ENCODE assay signal across 31 cellular contexts in the genomic region with DNA sequence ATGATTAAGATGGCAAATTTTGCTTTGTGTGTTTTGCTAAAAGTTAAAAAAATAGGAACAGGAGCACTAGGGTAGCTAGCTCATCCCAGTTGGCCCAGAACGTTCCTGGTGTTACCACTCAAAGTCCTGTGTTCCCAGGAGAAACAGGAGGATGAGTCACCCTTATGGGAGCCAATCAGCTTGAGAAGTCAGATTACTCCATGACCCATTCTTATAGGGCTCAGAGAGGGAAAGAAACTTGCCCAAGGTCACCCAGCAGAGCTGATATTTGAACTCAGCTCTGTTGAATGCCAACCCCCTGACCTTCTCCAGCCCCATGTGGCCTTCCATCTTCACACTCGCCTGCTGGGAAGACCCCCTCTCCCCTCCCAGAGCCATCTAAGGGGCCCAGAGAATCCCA. TPM values are rescaled to one million over a fixed set of nuclear protein-coding genes. Genes with fewer than 3 reads are reported as not detected.
A peak's percentile ranks its signal among the peaks of the same experiment; 100 is the strongest.
DNase-seq lines count a peak whose midpoint lies in the region; ATAC-seq, FAIRE-seq and TF ChIP-seq lines count a peak whose summit lies in the region.
"Had no signal": no experiment of that assay in that cellular context is flagged by ENCODE, and none has a peak within 500 bp of the region (broad histone marks: within the 10 kb centered on the region; RNA-seq: fewer than 3 reads in every experiment).

No MANE protein-coding gene starts in this region.

- no peak overlapping the region for H3K4me3 ChIP-seq in HCT116 (replicated peaks in 1 of 2; ENCODE audit: low read depth in 1 of 2, low read length in 2 of 2)
- H3K4me3 ChIP-seq in H1 (ENCODE audit: extremely low read depth in 1 of 4, insufficient read depth in 2 of 4, low read depth in 3 of 4, low read length in 4 of 4) = no peak overlapping the region
- no peak overlapping the region for H3K4me3 ChIP-seq in HepG2 (replicated peaks in 1 of 3; ENCODE audit: insufficient read depth in 1 of 3, low read depth in 2 of 3, low read length in 3 of 3)
- H3K4me3 ChIP-seq: ascending aorta, testis had no signal

- no peak overlapping the region for H4K8ac ChIP-seq in H1 (ENCODE audit: extremely low read depth, insufficient read depth, low read length)

- POLR2A ChIA-PET in HCT116 (lab: Charles Lee) (no interaction called here), H1 (lab: Charles Lee; ENCODE audit: partially characterized antibody) (interaction anchor here (1.0 to 2.6 kb wide), 6 partner anchors 9 to 40 kb away, joined by 3 to 12 read pairs (median 6); partner anchors contain the start of genes EEF2 and NMRK2), HepG2 (lab: Yijun Ruan, JAX) (no interaction called here)

- no peak overlapping the region for H3K14ac ChIP-seq in H1 (ENCODE audit: insufficient read length)

- H4K20me1 ChIP-seq in HCT116 (ENCODE audit: insufficient read depth) = no peaks in the 10 kb centered on the region
- H4K20me1 ChIP-seq in H1 (replicated peaks in 1 of 2; ENCODE audit: control insufficient read depth in 1 of 2, insufficient read depth in 2 of 2, low read length in 2 of 2) = peaks cover 0 to 2% of the 10 kb centered on the region in 2 experiments
- H4K20me1 ChIP-seq in HepG2 (ENCODE audit: insufficient read depth, low read length) = no peaks in the 10 kb centered on the region

- H2AFZ ChIP-seq in HCT116 (ENCODE audit: low read depth, low read length, poor library complexity, severe bottlenecking) (no peak overlapping the region), H1 (ENCODE audit: low read length) (no peak overlapping the region), HepG2 (ENCODE audit: low read length) (no peak overlapping the region)

- H3K9me3 ChIP-seq in HCT116 (ENCODE audit: control insufficient read depth in 1 of 2, insufficient read depth in 1 of 2, low read depth in 1 of 2, low read length in 2 of 2) (no peaks in the 10 kb centered on the region), H1 (ENCODE audit: insufficient read depth in 2 of 2, low read depth in 1 of 2, low read length in 1 of 2) (no peaks in the 10 kb centered on the region), HepG2 (ENCODE audit: low read length) (no peaks in the 10 kb centered on the region)
- H3K9me3 ChIP-seq: ascending aorta, testis had no signal

- H3K79me2 ChIP-seq in HCT116 (ENCODE audit: insufficient read depth, low read length) (no peaks in the 10 kb centered on the region), H1 (ENCODE audit: control insufficient read depth in 1 of 2, insufficient read depth in 2 of 2, low read length in 2 of 2) (no peaks in the 10 kb centered on the region), HepG2 (ENCODE audit: insufficient read depth, low read length) (no peaks in the 10 kb centered on the region)

- H3K23me2 ChIP-seq in H1 (ENCODE audit: low read depth, low read length) = no peaks in the 10 kb centered on the region

- no peaks in the 10 kb centered on the region for H3K36me3 ChIP-seq in HCT116 (ENCODE audit: control insufficient read depth in 1 of 2, insufficient read depth in 2 of 2, low read length in 2 of 2)
- H3K36me3 ChIP-seq in H1 (ENCODE audit: control insufficient read depth in 2 of 4, insufficient read depth in 4 of 4, low read length in 3 of 4) = peaks cover 2 to 19% (median 8%) of the 10 kb centered on the region in 4 experiments; a peak in 5 of 8 replicates
- H3K36me3 ChIP-seq in HepG2 (replicated peaks in 1 of 2; ENCODE audit: control insufficient read depth in 1 of 2, insufficient read depth in 2 of 2, low read length in 2 of 2) = no peaks in the 10 kb centered on the region
- H3K36me3 ChIP-seq: ascending aorta had no signal

- ATAC-seq in HCT116 (peak; percentile 42; the same call in 1 of the 2 replicates), HepG2 (no peak)
- ATAC-seq: activated CD4-positive, alpha-beta T cell treated with anti-CD3 and anti-CD28 coated beads for 36 hours; esophagus mucosa had no signal

- H3K9ac ChIP-seq in HCT116 (ENCODE audit: low read length) (no peak overlapping the region), H1 (replicated peaks in 1 of 4; ENCODE audit: extremely low read depth in 1 of 4, low read depth in 3 of 4, low read length in 3 of 4) (no peak overlapping the region), HepG2 (ENCODE audit: insufficient read depth, low read depth, low read length) (no peak overlapping the region)

- RAD21 ChIA-PET in HCT116 (lab: Charles Lee; ENCODE audit: low non-redundant PET in 1 of 2, low total read pairs in 2 of 2, uncharacterized antibody in 2 of 2, unreplicated experiment in 2 of 2) = no interaction called here

- TF ChIP-seq POLR2A in HCT116 (IDR thresholded peaks at IDR 0.05; ENCODE audit: borderline replicate concordance, extremely low read depth, insufficient read depth, insufficient read length) (no peak), H1 (IDR thresholded peaks at IDR 0.05; ENCODE audit: control extremely low read depth in 1 of 2, low read depth in 2 of 2, low read length in 2 of 2) (no peak), HepG2 (IDR thresholded peaks at IDR 0.05; ENCODE audit: insufficient read depth in 1 of 2, low read depth in 2 of 2, low read length in 2 of 2) (no peak)

- H3K4me1 ChIP-seq in HCT116 (ENCODE audit: control insufficient read depth in 1 of 2, insufficient read depth in 2 of 2, low read length in 2 of 2) (0 out of 4 replicates have a peak, but pooled peaks cover 0 to 3% of the 10 kb centered on the region in 2 experiments), H1 (replicated peaks in 1 of 4; ENCODE audit: control insufficient read depth in 3 of 4, insufficient read depth in 4 of 4, low read length in 3 of 4) (peaks cover 0 to under 1% (median 0%) of the 10 kb centered on the region in 4 experiments; a peak in 2 of 7 replicates), HepG2 (ENCODE audit: insufficient read depth, low read length) (no peaks in the 10 kb centered on the region)

- intact Hi-C loops in HCT116 (cut with micrococcal nuclease) (no loop called here), HepG2 (cut with micrococcal nuclease; ENCODE audit: unreplicated experiment) (no loop called here)

- no TSS peak for BruUV-seq in HCT116 (replicated peaks; lab: Mats Ljungman, UMichigan)
- no TSS peak for BruUV-seq in HepG2 (replicated peaks; lab: Mats Ljungman, UMichigan)

- WGBS in H1 (ENCODE audit: extremely low coverage in 1 of 2, insufficient coverage in 1 of 2, insufficient read length in 1 of 2, insufficient replicate concordance in 2 of 2, low coverage in 1 of 2, low lambda C conversion rate in 2 of 2, missing lambda C conversion rate in 1 of 2), 2 experiments = 74% methylated on average over 2 of the region's 2 CpGs; no CpG with 5 or more reads in 1 of the 2 experiments
- WGBS in HepG2 (ENCODE audit: low lambda C conversion rate) = 0% methylated on average over 2 of the region's 2 CpGs

- TF ChIP-seq EP300 in H1 (IDR thresholded peaks at IDR 0.05; ENCODE audit: borderline replicate concordance in 1 of 2, low read depth in 2 of 2, low read length in 2 of 2) = no peak
- no peak for TF ChIP-seq EP300 in HepG2 (IDR thresholded peaks at IDR 0.05; ENCODE audit: low read depth in 2 of 2, low read length in 2 of 2)
- no peak for TF ChIP-seq EP300 in HepG2 (CRISPR knock-in tag; IDR thresholded peaks at IDR 0.05; ENCODE audit: borderline replicate concordance)

- no peak overlapping the region for H4K5ac ChIP-seq in H1 (ENCODE audit: insufficient read length, low read depth, low read length)

- no peaks in the 10 kb centered on the region for H3K9me2 ChIP-seq in HCT116 (ENCODE audit: insufficient read depth)

- H3K4me2 ChIP-seq in HCT116 (ENCODE audit: low read length) (no peak overlapping the region), H1 (ENCODE audit: insufficient read depth in 1 of 2, low read depth in 2 of 2, low read length in 2 of 2) (no peak overlapping the region), HepG2 (ENCODE audit: low read depth, low read length) (no peak overlapping the region)

- H3K27me3 ChIP-seq in HCT116 (ENCODE audit: insufficient read depth, low read length) (no peaks in the 10 kb centered on the region), H1 (replicated peaks in 1 of 4; ENCODE audit: control insufficient read depth in 3 of 4, extremely low read depth in 1 of 4, insufficient read depth in 3 of 4, low read length in 3 of 4) (no peaks in the 10 kb centered on the region), HepG2 (ENCODE audit: control insufficient read depth in 1 of 2, insufficient read depth in 2 of 2, low read length in 2 of 2) (peaks cover 0 to 4% of the 10 kb centered on the region in 2 experiments; a peak in 1 of 5 replicates)
- H3K27me3 ChIP-seq: ascending aorta, testis had no signal

- H3K27ac ChIP-seq in HCT116 (ENCODE audit: low read depth, low read length) (no peak overlapping the region), H1 (ENCODE audit: low read depth, low read length) (no peak overlapping the region), HepG2 (ENCODE audit: extremely low read length, insufficient read depth, low read length) (no peak overlapping the region)
- H3K27ac ChIP-seq: ascending aorta, testis had no signal

- H2BK120ac ChIP-seq in H1 (replicated peaks; ENCODE audit: low read depth, low read length) = no peak overlapping the region

- H2BK12ac ChIP-seq in H1 (ENCODE audit: low read depth, low read length) = no peak overlapping the region

- no peak overlapping the region for H2BK15ac ChIP-seq in H1 (ENCODE audit: low read length)

- H3K18ac ChIP-seq in H1 (ENCODE audit: extremely low read depth, low read length) = no peak overlapping the region

- no peak overlapping the region for H2BK20ac ChIP-seq in H1 (ENCODE audit: low read length)

- no peak overlapping the region for H4K91ac ChIP-seq in H1 (replicated peaks; ENCODE audit: insufficient read length, low read length)

- TF ChIP-seq RAD21 in HCT116 (IDR thresholded peaks at IDR 0.05; ENCODE audit: low read depth) (no peak), H1 (IDR thresholded peaks at IDR 0.05 in 1 of 2, conservative IDR thresholded peaks at IDR 0.05 in 1 of 2; ENCODE audit: low read depth in 2 of 2, low read length in 2 of 2) (no peak), HepG2 (CRISPR knock-in tag; IDR thresholded peaks at IDR 0.05) (no peak)

- no peaks in the 10 kb centered on the region for H3K79me1 ChIP-seq in H1 (ENCODE audit: low read depth, low read length)

- CTCF ChIA-PET in HCT116 (lab: Charles Lee) = no interaction called here
- CTCF ChIA-PET in H1 (lab: Charles Lee; ENCODE audit: partially characterized antibody) = interaction anchor here (1.2 to 1.5 kb wide), 2 partner anchors 13 kb away, joined by 3 to 6 read pairs; partner anchors contain the start of gene NMRK2
- CTCF ChIA-PET in HepG2 (lab: Yijun Ruan, JAX; ENCODE audit: low intra/inter-chr PET ratio, low total read pairs) = no interaction called here

- H3K23ac ChIP-seq in H1 (ENCODE audit: insufficient read length) = no peak overlapping the region

- DNase-seq in AG08396 (ENCODE audit: low spot score) (peak; percentile 67), HCT116 (ENCODE audit: low read depth, low spot score) (no peak), H1 (ENCODE audit: low read depth in 1 of 2, low spot score in 2 of 2) (no peak), HepG2 (ENCODE audit: low spot score) (no peak), NCI-H128 (lab: John Stamatoyannopoulos, UW; ENCODE audit: unreplicated experiment) (no peak), D341Med (ENCODE audit: low spot score) (no peak), AG20443 (ENCODE audit: low spot score) (no peak), NCI-H82 (lab: John Stamatoyannopoulos, UW) (no peak)
- DNase-seq: activated CD4-positive, alpha-beta T cell treated with anti-CD3 and anti-CD28 coated beads for 36 hours; activated CD8-positive, alpha-beta memory T cell treated with anti-CD3 and anti-CD28 coated beads for 24 hours; activated effector memory CD4-positive, alpha-beta T cell treated with anti-CD3 and anti-CD28 coated beads, Interleukin-2, amount 50 U/mL, for 16 hours; activated naive CD8-positive, alpha-beta T cell treated with anti-CD3 and anti-CD28 coated beads for 36 hours; Calu3; caudate nucleus; cortex of kidney; glutamatergic neuron; KBM-7; NCI-H1436 treated with DMSO at 0.1 percent for 48 hours; NCI-H446; OCI-M1; stimulated activated naive CD4-positive, alpha-beta T cell; testis had no signal

- H3K56ac ChIP-seq in H1 (replicated peaks; ENCODE audit: insufficient read length, low read depth, low read length) = no peak overlapping the region

- H2AK5ac ChIP-seq in H1 (ENCODE audit: low read depth, low read length) = no peak overlapping the region

- in situ Hi-C loops in HepG2 (cut with HindIII; ENCODE audit: extremely low pct_ligation_motif_present, low pct_unique_long_range_greater_than_20kb) = no loop called here

- no peak overlapping the region for H3K4ac ChIP-seq in H1 (replicated peaks; ENCODE audit: insufficient read length, low read depth, low read length)

- TF ChIP-seq CTCF in HCT116 (IDR thresholded peaks at IDR 0.05 in 2 of 3, conservative IDR thresholded peaks at IDR 0.05 in 1 of 3; ENCODE audit: borderline replicate concordance in 1 of 3, insufficient read depth in 1 of 3, low read depth in 2 of 3, low read length in 2 of 3) (no peak), H1 (IDR thresholded peaks at IDR 0.05; ENCODE audit: control extremely low read depth in 1 of 3, insufficient read depth in 1 of 3, low read depth in 1 of 3, low read length in 3 of 3) (no peak), HepG2 (CRISPR knock-in tag; IDR thresholded peaks at IDR 0.05) (no peak)

- no peak for FAIRE-seq in H1 (lab: Jason Lieb, UNC)
- no peak for FAIRE-seq in HepG2 (lab: Jason Lieb, UNC)
- FAIRE-seq: GM12891, H54 had no signal

- H2BK5ac ChIP-seq in H1 (ENCODE audit: low read depth, low read length) = no peak overlapping the region

RNA-seq across cellular contexts. Expression of gene NMRK2, which starts 13.0 kb away (rescaled TPM):
- total RNA-seq in HCT116 (2021; ENCODE audit: unreplicated experiment) (not detected), HepG2 (2016; rRNA removed; fragmentation: Illumina TruSeq; extraction: Trizol) (not detected in 2 replicates)
- polyA plus RNA-seq in HCT116 (2012) = not detected in 2 replicates
- total RNA-seq in H1 (2021; fragmentation: NEBNext Ultra II Directional; extraction: Animal tissue kit (Norgen Biotek cat#: 25700)) = 86.2 and 87.4 TPM in 2 replicates
- polyA plus RNA-seq in H1 (2011; rRNA removed) (206 and 227 TPM in 2 replicates), HepG2 (2011; rRNA removed) (not detected in 2 replicates)
- polyA plus RNA-seq in H1 (2011; cell fraction: cytosol; rRNA removed) = 162 TPM
- polyA plus RNA-seq in H1 (2011; cell fraction: nucleus; rRNA removed) = 147 TPM
- polyA plus RNA-seq in H1 (2012, experiment 1 of 2) = 91.2 to 153 TPM (median 146 TPM) in 4 replicates
- 175 TPM for polyA plus RNA-seq in H1 (2012, experiment 2 of 2)
- polyA plus RNA-seq in H1 (2013, experiment 1 of 2) = 74.9 TPM
- 74.3 TPM for polyA plus RNA-seq in H1 (2013, experiment 2 of 2)
- 24.2 and 37.1 TPM in 2 replicates for polyA minus RNA-seq in H1 (2011; rRNA and poly(A)+ RNA removed)
- polyA minus RNA-seq in H1 (2011; cell fraction: cytosol; rRNA and poly(A)+ RNA removed) = 54.2 TPM
- polyA minus RNA-seq in H1 (2011; cell fraction: nucleus; rRNA and poly(A)+ RNA removed) = 39.7 TPM
- total RNA-seq in HepG2 (2016; cell fraction: cytosol; rRNA removed; fragmentation: Illumina TruSeq; extraction: Trizol; ENCODE audit: low read depth) = not detected in 2 replicates
- not detected in 2 replicates for total RNA-seq in HepG2 (2016; cell fraction: insoluble cytoplasmic fraction; rRNA removed; fragmentation: Illumina TruSeq; extraction: Trizol)
- not detected in 2 replicates for total RNA-seq in HepG2 (2016; cell fraction: membrane; rRNA removed; fragmentation: Illumina TruSeq; extraction: Trizol)
- not detected in 2 replicates for total RNA-seq in HepG2 (2016; cell fraction: nucleus; rRNA removed; fragmentation: Illumina TruSeq; extraction: Trizol)
- not detected in 2 replicates for polyA plus RNA-seq in HepG2 (2011; cell fraction: cytosol; rRNA removed)
- not detected in 2 replicates for polyA plus RNA-seq in HepG2 (2011; cell fraction: nucleus; rRNA removed)
- not detected in 2 replicates for polyA plus RNA-seq in HepG2 (2012)
- polyA plus RNA-seq in HepG2 (2016; cell fraction: cytosol; fragmentation: Illumina TruSeq; extraction: Trizol; ENCODE audit: low read depth) = not detected in 2 replicates
- polyA plus RNA-seq in HepG2 (2016; cell fraction: insoluble cytoplasmic fraction; fragmentation: Illumina TruSeq; extraction: Trizol; ENCODE audit: low read depth) = not detected in 2 replicates
- polyA plus RNA-seq in HepG2 (2016; cell fraction: membrane; fragmentation: Illumina TruSeq; extraction: Trizol; ENCODE audit: low read depth) = not detected in 2 replicates
- not detected in 2 replicates for polyA plus RNA-seq in HepG2 (2016; cell fraction: nucleus; fragmentation: Illumina TruSeq; extraction: Trizol; ENCODE audit: insufficient read depth, low read depth)
- not detected in 2 replicates for polyA minus RNA-seq in HepG2 (2011; rRNA and poly(A)+ RNA removed; ENCODE audit: low replicate concordance)
- polyA minus RNA-seq in HepG2 (2011; cell fraction: cytosol; rRNA and poly(A)+ RNA removed) = not detected in 2 replicates
- not detected in 2 replicates for polyA minus RNA-seq in HepG2 (2011; cell fraction: nucleus; rRNA and poly(A)+ RNA removed)
- total RNA-seq: activated CD4-positive, alpha-beta T cell treated with anti-CD3 and anti-CD28 coated beads for 36 hours; activated naive CD8-positive, alpha-beta T cell treated with anti-CD3 and anti-CD28 coated beads for 36 hours; ascending aorta; Calu3; esophagus mucosa; lung microvascular endothelial cell; neural crest cell; T-helper 2 cell treated with Interferon-gamma antibody and Interleukin-4, amounts not matched to agents 100 ng/mL and 5 ng/mL, for 36 hours had no signal
- polyA plus RNA-seq: AG04450, CD14-positive monocyte had no signal

RNA-seq across cellular contexts. Expression of gene DAPK3, which starts 25.1 kb away (rescaled TPM):
- total RNA-seq in HCT116 (2021; ENCODE audit: unreplicated experiment) (54.8 TPM), HepG2 (2016; rRNA removed; fragmentation: Illumina TruSeq; extraction: Trizol) (22.0 and 30.5 TPM in 2 replicates)
- 48.0 and 62.1 TPM in 2 replicates for polyA plus RNA-seq in HCT116 (2012)
- 78.1 and 80.8 TPM in 2 replicates for total RNA-seq in H1 (2021; fragmentation: NEBNext Ultra II Directional; extraction: Animal tissue kit (Norgen Biotek cat#: 25700))
- polyA plus RNA-seq in H1 (2011; rRNA removed) (53.2 and 76.8 TPM in 2 replicates), HepG2 (2011; rRNA removed) (37.3 and 51.9 TPM in 2 replicates)
- polyA plus RNA-seq in H1 (2011; cell fraction: cytosol; rRNA removed) = 70.8 TPM
- 106 TPM for polyA plus RNA-seq in H1 (2011; cell fraction: nucleus; rRNA removed)
- polyA plus RNA-seq in H1 (2012, experiment 1 of 2) = 67.8 to 88.3 TPM (median 85.3 TPM) in 4 replicates
- 51.5 TPM for polyA plus RNA-seq in H1 (2012, experiment 2 of 2)
- 41.4 TPM for polyA plus RNA-seq in H1 (2013, experiment 1 of 2)
- polyA plus RNA-seq in H1 (2013, experiment 2 of 2) = 42.2 TPM
- 29.4 and 48.1 TPM in 2 replicates for polyA minus RNA-seq in H1 (2011; rRNA and poly(A)+ RNA removed)
- 45.4 TPM for polyA minus RNA-seq in H1 (2011; cell fraction: cytosol; rRNA and poly(A)+ RNA removed)
- polyA minus RNA-seq in H1 (2011; cell fraction: nucleus; rRNA and poly(A)+ RNA removed) = 29.7 TPM
- total RNA-seq in HepG2 (2016; cell fraction: cytosol; rRNA removed; fragmentation: Illumina TruSeq; extraction: Trizol; ENCODE audit: low read depth) = 5.0 and 5.5 TPM in 2 replicates
- total RNA-seq in HepG2 (2016; cell fraction: insoluble cytoplasmic fraction; rRNA removed; fragmentation: Illumina TruSeq; extraction: Trizol) = 18.7 and 32.5 TPM in 2 replicates
- total RNA-seq in HepG2 (2016; cell fraction: membrane; rRNA removed; fragmentation: Illumina TruSeq; extraction: Trizol) = 9.6 and 13.4 TPM in 2 replicates
- total RNA-seq in HepG2 (2016; cell fraction: nucleus; rRNA removed; fragmentation: Illumina TruSeq; extraction: Trizol) = 20.1 and 21.1 TPM in 2 replicates
- 36.9 and 42.7 TPM in 2 replicates for polyA plus RNA-seq in HepG2 (2011; cell fraction: cytosol; rRNA removed)
- polyA plus RNA-seq in HepG2 (2011; cell fraction: nucleus; rRNA removed) = 102 and 107 TPM in 2 replicates
- polyA plus RNA-seq in HepG2 (2012) = 20.1 and 33.8 TPM in 2 replicates
- polyA plus RNA-seq in HepG2 (2016; cell fraction: cytosol; fragmentation: Illumina TruSeq; extraction: Trizol; ENCODE audit: low read depth) = 2.6 and 2.9 TPM in 2 replicates
- 20.1 and 23.6 TPM in 2 replicates for polyA plus RNA-seq in HepG2 (2016; cell fraction: insoluble cytoplasmic fraction; fragmentation: Illumina TruSeq; extraction: Trizol; ENCODE audit: low read depth)
- 5.9 and 6.0 TPM in 2 replicates for polyA plus RNA-seq in HepG2 (2016; cell fraction: membrane; fragmentation: Illumina TruSeq; extraction: Trizol; ENCODE audit: low read depth)
- polyA plus RNA-seq in HepG2 (2016; cell fraction: nucleus; fragmentation: Illumina TruSeq; extraction: Trizol; ENCODE audit: insufficient read depth, low read depth) = 45.3 and 46.8 TPM in 2 replicates
- polyA minus RNA-seq in HepG2 (2011; rRNA and poly(A)+ RNA removed; ENCODE audit: low replicate concordance) = 44.0 and 66.3 TPM in 2 replicates
- polyA minus RNA-seq in HepG2 (2011; cell fraction: cytosol; rRNA and poly(A)+ RNA removed) = 15.7 and 22.0 TPM in 2 replicates
- polyA minus RNA-seq in HepG2 (2011; cell fraction: nucleus; rRNA and poly(A)+ RNA removed) = 24.7 and 27.2 TPM in 2 replicates

RNA-seq across cellular contexts. Expression of gene EEF2, which starts 39.4 kb away (rescaled TPM):
- 3,796 TPM for total RNA-seq in HCT116 (2021; ENCODE audit: unreplicated experiment)
- 3,320 and 3,735 TPM in 2 replicates for polyA plus RNA-seq in HCT116 (2012)
- 3,380 and 3,443 TPM in 2 replicates for total RNA-seq in H1 (2021; fragmentation: NEBNext Ultra II Directional; extraction: Animal tissue kit (Norgen Biotek cat#: 25700))
- 1,554 and 2,482 TPM in 2 replicates for polyA plus RNA-seq in H1 (2011; rRNA removed)
- 2,432 TPM for polyA plus RNA-seq in H1 (2011; cell fraction: cytosol; rRNA removed)
- polyA plus RNA-seq in H1 (2011; cell fraction: nucleus; rRNA removed) = 2,476 TPM
- 3,535 to 4,309 TPM (median 3,652 TPM) in 4 replicates for polyA plus RNA-seq in H1 (2012, experiment 1 of 2)
- polyA plus RNA-seq in H1 (2012, experiment 2 of 2) = 3,970 TPM
- 1,821 TPM for polyA plus RNA-seq in H1 (2013, experiment 1 of 2)
- 1,896 TPM for polyA plus RNA-seq in H1 (2013, experiment 2 of 2)
- 1,497 and 1,567 TPM in 2 replicates for polyA minus RNA-seq in H1 (2011; rRNA and poly(A)+ RNA removed)
- polyA minus RNA-seq in H1 (2011; cell fraction: cytosol; rRNA and poly(A)+ RNA removed) = 2,226 TPM
- polyA minus RNA-seq in H1 (2011; cell fraction: nucleus; rRNA and poly(A)+ RNA removed) = 1,168 TPM
- total RNA-seq in HepG2 (2016; rRNA removed; fragmentation: Illumina TruSeq; extraction: Trizol) = 1,722 and 1,777 TPM in 2 replicates
- total RNA-seq in HepG2 (2016; cell fraction: cytosol; rRNA removed; fragmentation: Illumina TruSeq; extraction: Trizol; ENCODE audit: low read depth) = 663 and 837 TPM in 2 replicates
- 1,312 and 1,845 TPM in 2 replicates for total RNA-seq in HepG2 (2016; cell fraction: insoluble cytoplasmic fraction; rRNA removed; fragmentation: Illumina TruSeq; extraction: Trizol)
- 2,334 and 2,783 TPM in 2 replicates for total RNA-seq in HepG2 (2016; cell fraction: membrane; rRNA removed; fragmentation: Illumina TruSeq; extraction: Trizol)
- 709 and 773 TPM in 2 replicates for total RNA-seq in HepG2 (2016; cell fraction: nucleus; rRNA removed; fragmentation: Illumina TruSeq; extraction: Trizol)
- polyA plus RNA-seq in HepG2 (2011; rRNA removed) = 1,441 and 1,465 TPM in 2 replicates
- 1,619 and 2,301 TPM in 2 replicates for polyA plus RNA-seq in HepG2 (2011; cell fraction: cytosol; rRNA removed)
- polyA plus RNA-seq in HepG2 (2011; cell fraction: nucleus; rRNA removed) = 945 and 1,058 TPM in 2 replicates
- 2,825 and 3,817 TPM in 2 replicates for polyA plus RNA-seq in HepG2 (2012)
- 660 and 778 TPM in 2 replicates for polyA plus RNA-seq in HepG2 (2016; cell fraction: cytosol; fragmentation: Illumina TruSeq; extraction: Trizol; ENCODE audit: low read depth)
- 1,198 and 1,548 TPM in 2 replicates for polyA plus RNA-seq in HepG2 (2016; cell fraction: insoluble cytoplasmic fraction; fragmentation: Illumina TruSeq; extraction: Trizol; ENCODE audit: low read depth)
- 1,837 and 2,206 TPM in 2 replicates for polyA plus RNA-seq in HepG2 (2016; cell fraction: membrane; fragmentation: Illumina TruSeq; extraction: Trizol; ENCODE audit: low read depth)
- 1,012 and 1,080 TPM in 2 replicates for polyA plus RNA-seq in HepG2 (2016; cell fraction: nucleus; fragmentation: Illumina TruSeq; extraction: Trizol; ENCODE audit: insufficient read depth, low read depth)
- 1,462 and 3,209 TPM in 2 replicates for polyA minus RNA-seq in HepG2 (2011; rRNA and poly(A)+ RNA removed; ENCODE audit: low replicate concordance)
- 1,805 and 1,823 TPM in 2 replicates for polyA minus RNA-seq in HepG2 (2011; cell fraction: cytosol; rRNA and poly(A)+ RNA removed)
- polyA minus RNA-seq in HepG2 (2011; cell fraction: nucleus; rRNA and poly(A)+ RNA removed) = 434 and 615 TPM in 2 replicates

Comparison
In these comparisons a context has a peak if more than half of its experiments do, and no peak if none do; other contexts are left out.
1. RNA of gene NMRK2, which starts 13.0 kb away (total RNA-seq): 86.2 to 87.4 TPM in H1; not detected in HCT116 (single experiment) and not detected in HepG2; every median in the first group is over 10 times any median in the second.